In the genomic region with DNA sequence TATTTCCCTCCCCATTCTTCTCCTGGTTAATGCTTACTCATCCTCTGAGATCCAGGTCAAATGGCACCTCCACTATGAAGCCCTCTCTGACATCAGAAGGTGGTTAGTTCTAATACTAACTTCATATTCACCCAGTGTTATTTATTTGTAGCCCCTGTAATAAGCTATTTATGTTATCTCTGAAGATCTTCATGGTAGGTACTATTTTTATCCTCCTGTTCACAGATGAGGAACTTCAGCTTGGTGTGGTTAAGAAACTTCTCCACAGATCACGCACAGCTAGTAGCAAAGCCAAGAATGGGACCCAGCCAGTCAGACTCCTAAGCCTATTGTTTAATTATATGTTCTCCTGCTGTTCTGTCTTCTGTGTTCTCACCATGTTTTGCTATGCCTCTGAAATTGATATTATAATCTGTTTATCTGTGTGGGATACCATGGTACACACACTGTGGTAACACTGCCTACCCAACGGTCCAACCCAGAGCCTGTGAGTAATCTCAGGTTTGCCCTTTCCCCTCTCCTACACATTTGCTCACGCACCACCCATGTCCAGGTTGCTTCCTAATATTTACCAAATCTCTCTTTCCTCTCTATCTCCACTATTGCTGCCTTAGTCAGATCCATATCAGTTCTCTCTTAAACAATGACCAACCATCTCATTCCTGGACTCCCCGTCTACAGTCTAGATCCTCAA, we compare ENCODE assay signal across 1 cellular context.
TF ChIP-seq lines count a peak whose summit lies in the region.

No MANE protein-coding gene starts in this region.

TF ChIP-seq in HepG2, 621 proteins besides CTCF, POLR2A, EP300 and RAD21 (continued from another document):
- TF ChIP-seq, protein P1, sequence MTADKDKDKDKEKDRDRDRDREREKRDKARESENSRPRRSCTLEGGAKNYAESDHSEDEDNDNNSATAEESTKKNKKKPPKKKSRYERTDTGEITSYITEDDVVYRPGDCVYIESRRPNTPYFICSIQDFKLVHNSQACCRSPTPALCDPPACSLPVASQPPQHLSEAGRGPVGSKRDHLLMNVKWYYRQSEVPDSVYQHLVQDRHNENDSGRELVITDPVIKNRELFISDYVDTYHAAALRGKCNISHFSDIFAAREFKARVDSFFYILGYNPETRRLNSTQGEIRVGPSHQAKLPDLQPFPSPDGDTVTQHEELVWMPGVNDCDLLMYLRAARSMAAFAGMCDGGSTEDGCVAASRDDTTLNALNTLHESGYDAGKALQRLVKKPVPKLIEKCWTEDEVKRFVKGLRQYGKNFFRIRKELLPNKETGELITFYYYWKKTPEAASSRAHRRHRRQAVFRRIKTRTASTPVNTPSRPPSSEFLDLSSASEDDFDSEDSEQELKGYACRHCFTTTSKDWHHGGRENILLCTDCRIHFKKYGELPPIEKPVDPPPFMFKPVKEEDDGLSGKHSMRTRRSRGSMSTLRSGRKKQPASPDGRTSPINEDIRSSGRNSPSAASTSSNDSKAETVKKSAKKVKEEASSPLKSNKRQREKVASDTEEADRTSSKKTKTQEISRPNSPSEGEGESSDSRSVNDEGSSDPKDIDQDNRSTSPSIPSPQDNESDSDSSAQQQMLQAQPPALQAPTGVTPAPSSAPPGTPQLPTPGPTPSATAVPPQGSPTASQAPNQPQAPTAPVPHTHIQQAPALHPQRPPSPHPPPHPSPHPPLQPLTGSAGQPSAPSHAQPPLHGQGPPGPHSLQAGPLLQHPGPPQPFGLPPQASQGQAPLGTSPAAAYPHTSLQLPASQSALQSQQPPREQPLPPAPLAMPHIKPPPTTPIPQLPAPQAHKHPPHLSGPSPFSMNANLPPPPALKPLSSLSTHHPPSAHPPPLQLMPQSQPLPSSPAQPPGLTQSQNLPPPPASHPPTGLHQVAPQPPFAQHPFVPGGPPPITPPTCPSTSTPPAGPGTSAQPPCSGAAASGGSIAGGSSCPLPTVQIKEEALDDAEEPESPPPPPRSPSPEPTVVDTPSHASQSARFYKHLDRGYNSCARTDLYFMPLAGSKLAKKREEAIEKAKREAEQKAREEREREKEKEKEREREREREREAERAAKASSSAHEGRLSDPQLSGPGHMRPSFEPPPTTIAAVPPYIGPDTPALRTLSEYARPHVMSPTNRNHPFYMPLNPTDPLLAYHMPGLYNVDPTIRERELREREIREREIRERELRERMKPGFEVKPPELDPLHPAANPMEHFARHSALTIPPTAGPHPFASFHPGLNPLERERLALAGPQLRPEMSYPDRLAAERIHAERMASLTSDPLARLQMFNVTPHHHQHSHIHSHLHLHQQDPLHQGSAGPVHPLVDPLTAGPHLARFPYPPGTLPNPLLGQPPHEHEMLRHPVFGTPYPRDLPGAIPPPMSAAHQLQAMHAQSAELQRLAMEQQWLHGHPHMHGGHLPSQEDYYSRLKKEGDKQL (CRISPR knock-in tag; IDR thresholded peaks at IDR 0.05; ENCODE audit: low read depth) = no peak
- no peak for TF ChIP-seq RFX1 (IDR thresholded peaks at IDR 0.05)
